17 cellular contexts compared by ENCODE assay signal in the genomic region with DNA sequence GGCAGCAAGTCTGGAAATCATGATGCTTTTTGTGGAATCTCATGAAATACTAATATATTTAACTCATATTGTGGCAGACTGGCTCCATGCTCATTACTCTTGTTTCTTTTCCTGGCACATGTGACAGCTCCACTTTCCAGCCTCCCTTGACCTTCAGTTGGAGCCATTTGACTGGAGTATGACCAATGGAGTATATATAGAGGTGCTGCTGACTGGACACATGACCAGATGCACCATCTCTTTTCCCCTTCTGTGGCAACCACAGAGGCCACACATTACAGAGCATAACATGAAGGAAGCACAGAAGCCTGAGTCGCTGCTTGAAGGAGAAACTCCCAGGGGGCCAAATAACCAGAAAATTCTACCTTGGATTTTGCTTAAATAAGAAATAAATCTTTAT.
A peak's percentile ranks its signal among the peaks of the same experiment; 100 is the strongest.
DNase-seq lines count a peak whose midpoint lies in the region; ATAC-seq and TF ChIP-seq lines count a peak whose summit lies in the region.
"Had no signal": no experiment of that assay in that cellular context is flagged by ENCODE, and none has a peak within 500 bp of the region (broad histone marks: within the 10 kb centered on the region; RNA-seq: fewer than 3 reads in every experiment).

No MANE protein-coding gene starts in this region.

- H3K27me3 ChIP-seq in CD8-positive, alpha-beta memory T cell (ENCODE audit: insufficient read depth, low read length, poor library complexity, severe bottlenecking): no peaks in the 10 kb centered on the region
- H3K27me3 ChIP-seq: BLaER1 had no signal

- no peaks in the 10 kb centered on the region for H3K36me3 ChIP-seq in CD8-positive, alpha-beta memory T cell (ENCODE audit: insufficient read depth, low read length)
- H3K36me3 ChIP-seq: BLaER1, HAP-1 had no signal

- peak overlapping the region in 2 of 8 donors; percentile 54 to 61 for H3K27ac Mint-ChIP-seq in CD8-positive, alpha-beta memory T cell
- no peak overlapping the region for H3K27ac Mint-ChIP-seq in endothelial cell (ENCODE audit: unreplicated experiment)
- H3K27ac Mint-ChIP-seq: CD4-positive, alpha-beta memory T cell had no signal

- no peak overlapping the region for H3K27ac ChIP-seq in CD8-positive, alpha-beta memory T cell (ENCODE audit: low read depth, low read length)
- H3K27ac ChIP-seq: 22Rv1, BLaER1 had no signal

- no peaks in the 10 kb centered on the region for H3K9me3 Mint-ChIP-seq in CD8-positive, alpha-beta memory T cell
- no peaks in the 10 kb centered on the region for H3K9me3 Mint-ChIP-seq in endothelial cell (ENCODE audit: unreplicated experiment)

- H3K4me3 Mint-ChIP-seq in CD8-positive, alpha-beta memory T cell: no peak overlapping the region
- no peak overlapping the region for H3K4me3 Mint-ChIP-seq in endothelial cell (ENCODE audit: unreplicated experiment)
- H3K4me3 Mint-ChIP-seq: CD14-positive monocyte; CD4-positive, alpha-beta memory T cell had no signal

- POLR2A ChIA-PET in CD8-positive, alpha-beta memory T cell (lab: Charles Lee): no interaction called here

- H3K36me3 Mint-ChIP-seq in CD8-positive, alpha-beta memory T cell: peaks cover 0 to 2% (median 0%) of the 10 kb centered on the region in 3 donors
- no peaks in the 10 kb centered on the region for H3K36me3 Mint-ChIP-seq in endothelial cell (ENCODE audit: low read depth, unreplicated experiment)
- H3K36me3 Mint-ChIP-seq: CD14-positive monocyte; CD4-positive, alpha-beta memory T cell had no signal

- intact Hi-C loops in left cardiac atrium (cut with DNase I): no loop called here
- intact Hi-C loops in Right ventricle myocardium inferior (cut with DNase I): no loop called here

- no peaks in the 10 kb centered on the region for H3K4me1 ChIP-seq in CD8-positive, alpha-beta memory T cell (ENCODE audit: insufficient read depth, low read length)
- H3K4me1 ChIP-seq: BLaER1 had no signal

- no peaks in the 10 kb centered on the region for H3K9me3 ChIP-seq in CD8-positive, alpha-beta memory T cell (ENCODE audit: low read length)
- H3K9me3 ChIP-seq: HAP-1 had no signal

- H3K27me3 Mint-ChIP-seq in CD8-positive, alpha-beta memory T cell: peaks cover 0 to 5% of the 10 kb centered on the region in 2 donors
- H3K27me3 Mint-ChIP-seq in endothelial cell (ENCODE audit: unreplicated experiment): no peaks in the 10 kb centered on the region
- H3K27me3 Mint-ChIP-seq: CD4-positive, alpha-beta memory T cell had no signal

- ATAC-seq in left cardiac atrium: peak; percentile 64 to 72
- no peak for ATAC-seq in Right ventricle myocardium inferior
- ATAC-seq: GM12878, HepG2 had no signal

- in situ Hi-C loops in SK-MEL-5 (cut with HindIII; ENCODE audit: low pct_unique_long_range_greater_than_20kb, low sequenced_read_pairs): no loop called here

- no peak for TF ChIP-seq CTCF in endothelial cell (IDR thresholded peaks at IDR 0.05; ENCODE audit: unreplicated experiment)

- DNase-seq in left cardiac atrium (no peak), Right ventricle myocardium inferior (ENCODE audit: missing footprints) (no peak), SK-MEL-5 (ENCODE audit: low read depth, low spot score) (peak; percentile 32), kidney tubule cell (ENCODE audit: low spot score) (peak; percentile 34), endothelial cell (ENCODE audit: low spot score) (no peak), iPS-NIHi11 (ENCODE audit: low spot score) (no peak)
- no peak for DNase-seq in CD8-positive, alpha-beta memory T cell
- DNase-seq: Calu3; CD4-positive, alpha-beta memory T cell; DND-41; EL had no signal

- peaks cover 10 to 18% (median 15%) of the 10 kb centered on the region in 3 donors for H3K4me1 Mint-ChIP-seq in CD8-positive, alpha-beta memory T cell
- peaks cover 13% of the 10 kb centered on the region for H3K4me1 Mint-ChIP-seq in endothelial cell (ENCODE audit: unreplicated experiment)
- H3K4me1 Mint-ChIP-seq: CD14-positive monocyte had no signal

- CTCF ChIA-PET in CD8-positive, alpha-beta memory T cell (lab: Charles Lee): no interaction called here

- no peak overlapping the region for H3K4me3 ChIP-seq in CD8-positive, alpha-beta memory T cell (ENCODE audit: low read length)
- H3K4me3 ChIP-seq: BLaER1, GM12878, HAP-1 had no signal

Comparison
In these comparisons a context has a peak if more than half of its experiments do, and no peak if none do; other contexts are left out.
1. DNase-seq: peak in SK-MEL-5 (single experiment) and kidney tubule cell (single experiment); none in left cardiac atrium (single experiment), Right ventricle myocardium inferior (single experiment), CD8-positive, alpha-beta memory T cell (0 of 5), endothelial cell (single experiment) and iPS-NIHi11 (single experiment).